ENCODE assay signal across 8 cellular contexts in genomic region chr1:1745651-1746565, GRCh38. TPM values are rescaled to one million over a fixed set of nuclear protein-coding genes. Genes with fewer than 3 reads are reported as not detected.
DNase-seq lines count a peak whose midpoint lies in the region; ATAC-seq and TF ChIP-seq lines count a peak whose summit lies in the region.
"Not testable (repeated sequence)": the region's sequence is repeated elsewhere in the genome, so short reads cannot be mapped to it uniquely, and the experiment has no call there.

No MANE protein-coding gene starts in this region.

- not testable (repeated sequence) for H3K27me3 ChIP-seq in HUES64 (ENCODE audit: insufficient read depth, low read length); fibroblast of lung (ENCODE audit: control insufficient read depth, insufficient read depth, low read length)

- peak overlapping the region; percentile 58 to 88 (median 71) for H3K4me3 Mint-ChIP-seq in naive thymus-derived CD8-positive, alpha-beta T cell

- H3K27ac ChIP-seq in HUES64 (ENCODE audit: low read depth, low read length) (peak overlapping the region; percentile 81; the same call in 1 of the 2 replicates), fibroblast of lung (ENCODE audit: insufficient read depth, low read length) (peak overlapping the region; percentile 80)

- POLR2A ChIA-PET in naive thymus-derived CD8-positive, alpha-beta T cell (lab: Charles Lee) = interaction anchor here (0.6 to 0.9 kb wide), 2 partner anchors 67 to 163 kb away, joined by 3 to 4 read pairs; no protein-coding TSS in a partner anchor

- H3K4me1 Mint-ChIP-seq in naive thymus-derived CD8-positive, alpha-beta T cell = peaks cover 0 to 12% (median 4%) of the 10 kb centered on the region in 4 donors

- H3K79me2 ChIP-seq in fibroblast of lung (ENCODE audit: control insufficient read depth, insufficient read depth, low read length) = not testable (repeated sequence)

- peak overlapping the region; percentile 77 to 96 (median 90) for H3K27ac Mint-ChIP-seq in naive thymus-derived CD8-positive, alpha-beta T cell

- not testable (repeated sequence) for H3K9me3 Mint-ChIP-seq in naive thymus-derived CD8-positive, alpha-beta T cell

- not testable (repeated sequence) for H2AFZ ChIP-seq in fibroblast of lung (ENCODE audit: low read length)

- H3K9me3 ChIP-seq in HUES64 (ENCODE audit: insufficient read depth, low read depth, low read length); fibroblast of lung (ENCODE audit: control insufficient read depth, insufficient read depth, low read depth, low read length): not testable (repeated sequence)

- H3K4me3 ChIP-seq in HUES64 (ENCODE audit: low read length) (peak overlapping the region; percentile 45), fibroblast of lung (replicated peaks in 1 of 4; ENCODE audit: control extremely low read depth in 1 of 4, insufficient read depth in 1 of 4, low read depth in 3 of 4, low read length in 4 of 4) (peak overlapping the region in 2 of 4 experiments; percentile 49 to 56)

- not testable (repeated sequence) for H3K4me2 ChIP-seq in fibroblast of lung (ENCODE audit: extremely low read depth, insufficient read depth, low read length)

- ATAC-seq in GM21737 (IDR thresholded peaks at IDR 0.05; ENCODE audit: unreplicated experiment) = peak; percentile 52
- peak; percentile 65 to 70 for ATAC-seq in naive thymus-derived CD8-positive, alpha-beta T cell

- H3K27me3 Mint-ChIP-seq in naive thymus-derived CD8-positive, alpha-beta T cell = not testable (repeated sequence)

- WGBS in HUES64 = 0% methylated on average over 6 of the region's 101 CpGs

- not testable (repeated sequence) for H3K36me3 Mint-ChIP-seq in naive thymus-derived CD8-positive, alpha-beta T cell

- H4K20me1 ChIP-seq in fibroblast of lung (ENCODE audit: control insufficient read depth, extremely low read depth, insufficient read depth, low read length) = not testable (repeated sequence)

- not testable (repeated sequence) for H3K4me1 ChIP-seq in HUES64 (ENCODE audit: insufficient read depth, low read length); fibroblast of lung (ENCODE audit: control insufficient read depth, extremely low read depth, insufficient read depth, low read length)

- DNase-seq in DMS114 treated with DMSO at 0.1 percent for 48 hours (lab: John Stamatoyannopoulos, UW; ENCODE audit: unreplicated experiment) = peak; percentile 49
- peak; percentile 15 for DNase-seq in SHP77 treated with DMSO at 0.1 percent for 48 hours (lab: John Stamatoyannopoulos, UW)
- DNase-seq in activated effector memory CD4-positive, alpha-beta T cell treated with Interleukin-2 at 50 U/mL for 16 hours = peak; percentile 99
- peak; percentile 16 to 79 for DNase-seq in fibroblast of lung (ENCODE audit: low read depth in 2 of 2)
- peak; percentile 78 to 99 (median 92) for DNase-seq in naive thymus-derived CD8-positive, alpha-beta T cell
- peak; percentile 45 to 77 for DNase-seq in stimulated activated CD8-positive, alpha-beta memory T cell treated with anti-CD3 and anti-CD28 coated beads, Interleukin-4, amount 100 ng/mL, for 4 hours (ENCODE audit: low read depth in 2 of 2, low spot score in 1 of 2)

- H3K9ac ChIP-seq in HUES64 (ENCODE audit: low read depth, low read length) = peak overlapping the region; percentile 79
- peak overlapping the region; percentile 74 for H3K9ac ChIP-seq in fibroblast of lung (ENCODE audit: insufficient read depth, low read length)

- not testable (repeated sequence) for H3K36me3 ChIP-seq in HUES64 (ENCODE audit: insufficient read depth, low read length); fibroblast of lung (ENCODE audit: control insufficient read depth, insufficient read depth, low read length)

- not testable (repeated sequence) for TF ChIP-seq CTCF in fibroblast of lung (conservative IDR thresholded peaks at IDR 0.05 in 1 of 2, IDR thresholded peaks at IDR 0.05 in 1 of 2; ENCODE audit: low read depth in 1 of 2, low read length in 2 of 2)

RNA-seq across cellular contexts. Expression of gene CDK11A, which starts 21.8 kb away (rescaled TPM):
- 18.7 TPM for polyA plus RNA-seq in HUES64 (2013, experiment 1 of 2)
- polyA plus RNA-seq in HUES64 (2013, experiment 2 of 2) = 18.1 TPM
- 10.5 and 14.2 TPM in 2 replicates for total RNA-seq in fibroblast of lung
- 2.8 and 3.0 TPM in 2 replicates for polyA plus RNA-seq in fibroblast of lung
- polyA plus RNA-seq in fibroblast of lung (2012) = 16.1 and 22.0 TPM in 2 replicates
- 4.0 and 12.4 TPM in 2 replicates for polyA minus RNA-seq in fibroblast of lung (ENCODE audit: low replicate concordance)
- 100 to 1,000 TPM; 162 to 173 TPM for total RNA-seq in naive thymus-derived CD8-positive, alpha-beta T cell
- 10 to 100 TPM; 14.2 to 28.6 (median 14.4) TPM for polyA plus RNA-seq in naive thymus-derived CD8-positive, alpha-beta T cell

RNA-seq across cellular contexts. Expression of gene NADK, which starts 32.4 kb away (rescaled TPM):
- polyA plus RNA-seq in HUES64 (2013, experiment 1 of 2) = 39.5 TPM
- polyA plus RNA-seq in HUES64 (2013, experiment 2 of 2) = 35.2 TPM
- 25.7 and 35.0 TPM in 2 replicates for total RNA-seq in fibroblast of lung
- 32.7 and 40.2 TPM in 2 replicates for polyA plus RNA-seq in fibroblast of lung
- 26.4 and 37.7 TPM in 2 replicates for polyA plus RNA-seq in fibroblast of lung (2012)
- polyA minus RNA-seq in fibroblast of lung (ENCODE audit: low replicate concordance) = 35.5 and 71.6 TPM in 2 replicates
- total RNA-seq in naive thymus-derived CD8-positive, alpha-beta T cell = 10 to 100 TPM; 47.3 to 53.9 TPM
- 10 to 100 TPM; 18.3 to 25.4 (median 19.7) TPM for polyA plus RNA-seq in naive thymus-derived CD8-positive, alpha-beta T cell

RNA-seq across cellular contexts. Expression of gene SLC35E2B, which starts 53.3 kb away (rescaled TPM):
- polyA plus RNA-seq in HUES64 (2013, experiment 1 of 2) = 29.5 TPM
- 33.5 TPM for polyA plus RNA-seq in HUES64 (2013, experiment 2 of 2)
- 37.2 and 55.8 TPM in 2 replicates for total RNA-seq in fibroblast of lung
- polyA plus RNA-seq in fibroblast of lung = 17.5 and 25.5 TPM in 2 replicates
- polyA plus RNA-seq in fibroblast of lung (2012) = 21.2 and 29.2 TPM in 2 replicates
- polyA minus RNA-seq in fibroblast of lung (ENCODE audit: low replicate concordance) = 45.3 and 64.6 TPM in 2 replicates
- 100 to 1,000 TPM; 106 to 110 TPM for total RNA-seq in naive thymus-derived CD8-positive, alpha-beta T cell
- polyA plus RNA-seq in naive thymus-derived CD8-positive, alpha-beta T cell = 10 to 100 TPM; 30.2 to 45.1 (median 36.7) TPM

Comparison
In these comparisons a context has a peak if more than half of its experiments do, and no peak if none do; other contexts are left out.
1. DNase-seq: peak in every context shown above with its lines; median percentile 99 in activated effector memory CD4-positive, alpha-beta T cell treated with Interleukin-2 at 50 U/mL for 16 hours; 92 in naive thymus-derived CD8-positive, alpha-beta T cell; 61 in stimulated activated CD8-positive, alpha-beta memory T cell treated with anti-CD3 and anti-CD28 coated beads, Interleukin-4, amount 100 ng/mL, for 4 hours; 49 in DMS114 treated with DMSO at 0.1 percent for 48 hours; 48 in fibroblast of lung; 15 in SHP77 treated with DMSO at 0.1 percent for 48 hours.
2. RNA of gene CDK11A, which starts 21.8 kb away (total RNA-seq): 162 to 173 TPM in naive thymus-derived CD8-positive, alpha-beta T cell; 10.5 to 14.2 TPM in fibroblast of lung; every median in the first group is over 10 times any median in the second.